ENCODE assay signal across 9 cellular contexts in the genomic region with DNA sequence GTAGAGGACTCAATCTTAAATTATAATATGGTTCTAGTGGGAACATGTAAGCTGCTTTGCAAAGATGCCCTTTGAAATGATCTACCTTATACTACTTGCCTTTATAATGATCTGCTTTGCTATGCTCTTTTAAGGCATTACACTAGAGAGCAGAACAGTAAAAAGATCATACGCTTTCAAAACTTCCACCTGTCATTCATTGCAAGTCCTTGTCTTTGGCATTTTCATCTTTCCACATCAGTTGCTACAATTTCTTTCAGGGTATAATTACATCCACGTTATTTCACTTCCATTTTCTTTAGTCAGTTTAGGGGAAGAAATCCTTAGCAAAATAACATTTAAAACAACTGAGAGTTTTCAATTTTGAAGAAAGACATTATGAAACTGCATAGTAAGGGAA.
"Had no signal": no experiment of that assay in that cellular context is flagged by ENCODE, and none has a peak within 500 bp of the region (broad histone marks: within the 10 kb centered on the region; RNA-seq: fewer than 3 reads in every experiment).

No MANE protein-coding gene starts in this region.

- H3K27ac Mint-ChIP-seq: GM23338, H9, HFFc6 had no signal

- H2AFZ ChIP-seq: GM23248, GM23338 had no signal

- H3K9ac ChIP-seq: GM23248 had no signal

- ATAC-seq: GM23338, HCT116 had no signal

- H3K4me3 Mint-ChIP-seq: GM23338, H9, HFFc6 had no signal

- H3K4me2 ChIP-seq: GM23338 had no signal

- H3K36me3 ChIP-seq: HAP-1 had no signal

- DNase-seq: GM23248, GOT3, H7, H9, HCEC 1CT, HFFc6 had no signal

- H3K9me3 ChIP-seq: HAP-1 had no signal

- H3K27ac ChIP-seq: GM23248 had no signal

- H3K9me3 Mint-ChIP-seq: GM23338, HFFc6 had no signal

- H3K4me3 ChIP-seq: GM23248, GM23338, HAP-1 had no signal
